9 cellular contexts compared by ENCODE assay signal in genomic region chr2:24164416-24164973, GRCh38. TPM values are rescaled to one million over a fixed set of nuclear protein-coding genes. Genes with fewer than 3 reads are reported as not detected.
DNase-seq lines count a peak whose midpoint lies in the region; ATAC-seq and TF ChIP-seq lines count a peak whose summit lies in the region.
"Had no signal": no experiment of that assay in that cellular context is flagged by ENCODE, and none has a peak within 500 bp of the region (broad histone marks: within the 10 kb centered on the region; RNA-seq: fewer than 3 reads in every experiment).

No MANE protein-coding gene starts in this region.

- H3K9me3 ChIP-seq in OCI-LY1 (ENCODE audit: low read length) (0 out of 2 replicates have a peak, but pooled peaks cover 4% of the 10 kb centered on the region), iPS DF 6.9 (ENCODE audit: control insufficient read depth, insufficient read depth, low read length) (no peaks in the 10 kb centered on the region)

- no CpG with 5 or more reads among the region's 8 CpGs for WGBS in iPS DF 6.9 (ENCODE audit: insufficient coverage, insufficient read length)

- H3K9me2 ChIP-seq in OCI-LY1 (ENCODE audit: low read depth, low read length): no peaks in the 10 kb centered on the region

- peak; percentile 99 for TF ChIP-seq CTCF in OCI-LY1 (IDR thresholded peaks at IDR 0.05; ENCODE audit: low read length)

- H3K36me3 ChIP-seq in OCI-LY1 (ENCODE audit: insufficient read depth, low read length) (no peaks in the 10 kb centered on the region), iPS DF 6.9 (ENCODE audit: control insufficient read depth, insufficient read depth, low read length) (no peaks in the 10 kb centered on the region)

- DNase-seq in NCI-H1092 treated with DMSO at 0.1 percent for 48 hours (lab: John Stamatoyannopoulos, UW) (peak; percentile 3), NCI-H1092 (lab: John Stamatoyannopoulos, UW) (no peak), iPS DF 6.9 (ENCODE audit: low read depth, low spot score) (peak; percentile 20), COR-L47 (lab: John Stamatoyannopoulos, UW) (no peak)
- DNase-seq in stimulated activated CD8-positive, alpha-beta memory T cell treated with anti-CD3 and anti-CD28 coated beads, Interleukin-4, amount 100 ng/mL, for 4 hours (ENCODE audit: low read depth in 2 of 2, low spot score in 1 of 2): peak; percentile 4 to 12

- no peaks in the 10 kb centered on the region for H3F3A ChIP-seq in OCI-LY1 (ENCODE audit: insufficient read depth, low read length)

- H3K9me3 Mint-ChIP-seq in activated T-helper 17 cell treated with anti-CD3 and anti-CD28 coated beads, Interleukin-2, amount 50 U/mL, for 72 hours: no peaks in the 10 kb centered on the region

- H3K27me3 ChIP-seq in OCI-LY1 (ENCODE audit: insufficient read depth, low read length): no peaks in the 10 kb centered on the region
- no peaks in the 10 kb centered on the region for H3K27me3 ChIP-seq in iPS DF 6.9 (ENCODE audit: control insufficient read depth, insufficient read depth, low read length)
- H3K27me3 ChIP-seq: BLaER1 had no signal

- no peak overlapping the region; the same call in 1 of the 2 replicates for H3K9ac ChIP-seq in OCI-LY1 (ENCODE audit: low read length)
- H3K9ac ChIP-seq: BLaER1 had no signal

- no peaks in the 10 kb centered on the region for H3K79me2 ChIP-seq in OCI-LY1 (ENCODE audit: insufficient read depth, low read length)

- no peaks in the 10 kb centered on the region for H4K20me1 ChIP-seq in OCI-LY1 (ENCODE audit: insufficient read depth, low read length)
- H4K20me1 ChIP-seq: BLaER1 had no signal

- H3K4me2 ChIP-seq in OCI-LY1 (ENCODE audit: low read length): peak overlapping the region; percentile 1; the same call in 1 of the 2 replicates
- H3K4me2 ChIP-seq: BLaER1 had no signal

- H3K4me3 ChIP-seq in OCI-LY1 (ENCODE audit: low read depth, low read length, poor library complexity, severe bottlenecking) (no peak overlapping the region), iPS DF 6.9 (ENCODE audit: low read length) (no peak overlapping the region)
- H3K4me3 ChIP-seq: BLaER1 had no signal

- H3K4me1 Mint-ChIP-seq in activated T-helper 17 cell treated with anti-CD3 and anti-CD28 coated beads, Interleukin-2, amount 50 U/mL, for 72 hours: no peaks in the 10 kb centered on the region

- H3K36me3 Mint-ChIP-seq in activated T-helper 17 cell treated with anti-CD3 and anti-CD28 coated beads, Interleukin-2, amount 50 U/mL, for 72 hours (ENCODE audit: low read depth): peaks cover 5% of the 10 kb centered on the region

- H3K27ac Mint-ChIP-seq in activated T-helper 17 cell treated with anti-CD3 and anti-CD28 coated beads, Interleukin-2, amount 50 U/mL, for 72 hours: no peak overlapping the region

- no peak overlapping the region for H3K4me3 Mint-ChIP-seq in activated T-helper 17 cell treated with anti-CD3 and anti-CD28 coated beads, Interleukin-2, amount 50 U/mL, for 72 hours

- ATAC-seq in HG02588 (IDR thresholded peaks at IDR 0.05; ENCODE audit: unreplicated experiment): peak; percentile 71
- ATAC-seq in activated T-helper 17 cell treated with anti-CD3 and anti-CD28 coated beads, Interleukin-2, amount 50 U/mL, for 72 hours (replicated peaks): peak; percentile 73

- H2AFZ ChIP-seq in OCI-LY1 (ENCODE audit: low read length): no peak overlapping the region

- H3K27ac ChIP-seq in OCI-LY1 (ENCODE audit: low read depth, low read length, poor library complexity, severe bottlenecking) (no peak overlapping the region), iPS DF 6.9 (ENCODE audit: low read length) (no peak overlapping the region)
- H3K27ac ChIP-seq: BLaER1 had no signal

- H3K27me3 Mint-ChIP-seq in activated T-helper 17 cell treated with anti-CD3 and anti-CD28 coated beads, Interleukin-2, amount 50 U/mL, for 72 hours: no peaks in the 10 kb centered on the region

- H3K4me1 ChIP-seq in OCI-LY1 (ENCODE audit: insufficient read depth, low read length, severe bottlenecking) (no peaks in the 10 kb centered on the region), iPS DF 6.9 (ENCODE audit: control insufficient read depth, insufficient read depth, low read length) (no peaks in the 10 kb centered on the region)

RNA-seq across cellular contexts. Expression of gene FAM228A, which starts 10.4 kb away (rescaled TPM):
- under 1 TPM in 1 of 2 donors, not detected in 1; 0.48 TPM for total RNA-seq in activated T-helper 17 cell treated with anti-CD3 and anti-CD28 coated beads, Interleukin-2, amount 50 U/mL, for 72 hours

RNA-seq across cellular contexts. Expression of gene FAM228B, which starts 41.2 kb away (rescaled TPM):
- total RNA-seq in activated T-helper 17 cell treated with anti-CD3 and anti-CD28 coated beads, Interleukin-2, amount 50 U/mL, for 72 hours: 10 to 100 TPM in 1 of 2 donors, 1 to 10 TPM in 1; 7.0 to 15.6 TPM

RNA-seq across cellular contexts. Expression of gene PFN4, which starts 41.4 kb away (rescaled TPM):
- under 1 TPM in 1 of 2 donors, not detected in 1; 0.82 TPM for total RNA-seq in activated T-helper 17 cell treated with anti-CD3 and anti-CD28 coated beads, Interleukin-2, amount 50 U/mL, for 72 hours

Comparison
In these comparisons a context has a peak if more than half of its experiments do, and no peak if none do; other contexts are left out.
1. DNase-seq: peak in NCI-H1092 treated with DMSO at 0.1 percent for 48 hours (single experiment), iPS DF 6.9 (single experiment) and stimulated activated CD8-positive, alpha-beta memory T cell treated with anti-CD3 and anti-CD28 coated beads, Interleukin-4, amount 100 ng/mL, for 4 hours (2 of 2); none in NCI-H1092 (single experiment) and COR-L47 (single experiment).